ENCODE assay signal across 11 cellular contexts in the genomic region with DNA sequence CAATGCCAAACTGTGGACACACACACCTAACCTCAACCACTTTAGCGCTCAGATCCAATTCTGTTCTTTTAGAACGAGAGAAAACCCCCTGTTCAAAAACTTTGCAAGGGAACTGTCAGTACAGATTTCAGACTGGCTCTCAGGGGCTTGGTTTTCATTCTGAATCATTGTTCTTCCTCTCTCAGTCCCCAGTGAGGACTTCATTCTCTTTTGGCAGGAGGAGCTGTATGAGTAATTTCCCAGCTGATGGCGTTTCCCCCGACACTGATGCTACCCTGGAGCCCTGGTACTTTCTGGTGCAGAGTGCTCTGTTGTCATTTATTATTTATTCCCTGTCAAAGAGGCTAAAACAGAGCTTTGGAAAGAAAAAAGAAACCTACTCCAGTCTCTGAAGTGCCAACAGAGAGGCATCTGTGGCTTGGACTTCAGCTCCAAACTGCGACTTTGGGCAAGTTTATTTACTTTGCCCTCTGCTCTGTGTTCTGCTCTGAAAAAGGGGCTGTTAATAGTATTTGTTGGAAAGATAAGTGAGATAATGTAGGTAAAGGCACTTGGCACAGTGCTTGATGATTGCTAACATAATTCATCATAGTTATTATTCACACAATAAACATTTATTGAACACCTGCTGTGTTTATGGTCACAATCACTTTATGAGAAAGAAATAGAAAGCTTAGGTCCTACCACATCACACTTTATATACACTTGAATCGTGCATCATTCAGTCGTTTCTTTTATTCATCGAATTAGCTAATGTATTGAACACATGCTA. TPM values are rescaled to one million over a fixed set of nuclear protein-coding genes. Genes with fewer than 3 reads are reported as not detected.
DNase-seq lines count a peak whose midpoint lies in the region; ATAC-seq and TF ChIP-seq lines count a peak whose summit lies in the region.
"Had no signal": no experiment of that assay in that cellular context is flagged by ENCODE, and none has a peak within 500 bp of the region (broad histone marks: within the 10 kb centered on the region; RNA-seq: fewer than 3 reads in every experiment).

No MANE protein-coding gene starts in this region.

- H3K27me3 ChIP-seq in GM06990 (replicated peaks; ENCODE audit: control insufficient read depth, insufficient read depth, low read length) (no peaks in the 10 kb centered on the region), adipocyte (replicated peaks; ENCODE audit: control insufficient read depth, insufficient read depth, low read length) (no peaks in the 10 kb centered on the region)

- no peaks in the 10 kb centered on the region; the same call in 1 of the 2 replicates for H3K4me1 Mint-ChIP-seq in WTC11

- POLR2A ChIA-PET in WTC11 (lab: Charles Lee) = no interaction called here

- no peaks in the 10 kb centered on the region for H3K27me3 Mint-ChIP-seq in WTC11 (ENCODE audit: low read depth)

- H3K36me3 Mint-ChIP-seq in WTC11 = peaks cover 63% of the 10 kb centered on the region

- no peak overlapping the region for H3K27ac Mint-ChIP-seq in WTC11

- H3K4me3 Mint-ChIP-seq in WTC11 = no peak overlapping the region

- H3K36me3 ChIP-seq in GM06990 (ENCODE audit: control insufficient read depth, insufficient read depth, low read length) (peaks cover 16% of the 10 kb centered on the region), adipocyte (ENCODE audit: control insufficient read depth, insufficient read depth, low read length, severe bottlenecking) (peaks cover 68% of the 10 kb centered on the region)

- H3K4me3 ChIP-seq in GM06990 (replicated peaks; ENCODE audit: low read depth, low read length) (no peak overlapping the region), adipocyte (ENCODE audit: low read length) (peak overlapping the region; percentile 14)

- H3K9me3 Mint-ChIP-seq in WTC11 = no peaks in the 10 kb centered on the region

- CTCF ChIA-PET in WTC11 (lab: Charles Lee) = interaction anchor here (0.6 to 1.0 kb wide), 2 partner anchors 34 to 496 kb away, joined by 3 read pairs; a partner anchor contains a TSS

- no peak for TF ChIP-seq CTCF in GM06990 (IDR thresholded peaks at IDR 0.05; ENCODE audit: insufficient read depth, low read length, poor library complexity, severe bottlenecking)
- no peak for TF ChIP-seq CTCF in WTC11 (IDR thresholded peaks at IDR 0.05)

- H3K4me1 ChIP-seq in adipocyte (ENCODE audit: control insufficient read depth, insufficient read depth, low read length) = peaks cover 27% of the 10 kb centered on the region

- H3K9ac ChIP-seq in adipocyte (ENCODE audit: low read length) = peak overlapping the region; percentile 45

- H3K9me3 ChIP-seq in adipocyte (ENCODE audit: control insufficient read depth, low read length) = no peaks in the 10 kb centered on the region

- ATAC-seq in GM21723 (IDR thresholded peaks at IDR 0.05; ENCODE audit: unreplicated experiment) (peak; percentile 75), WTC11 (no peak), HG02981 (IDR thresholded peaks at IDR 0.05; ENCODE audit: unreplicated experiment) (no peak)

- DNase-seq in GM06990 (ENCODE audit: extremely low read depth, insufficient read length) (peak; percentile 38), adipocyte (ENCODE audit: low read depth) (peak; percentile 59), medulla oblongata (ENCODE audit: extremely low spot score) (peak; percentile 69), WTC11 (ENCODE audit: low spot score) (no peak), DMS79 (lab: John Stamatoyannopoulos, UW) (no peak)
- no peak for DNase-seq in activated CD4-positive, alpha-beta T cell treated with anti-CD3 and anti-CD28 coated beads for 48 hours
- DNase-seq: activated CD4-positive, CD25-positive, alpha-beta regulatory T cell; effector CD4-positive, alpha-beta T cell; NCI-H524 had no signal

TF ChIP-seq in WTC11, 78 proteins besides CTCF, POLR2A, EP300 and RAD21:
- TF ChIP-seq, protein P1, sequence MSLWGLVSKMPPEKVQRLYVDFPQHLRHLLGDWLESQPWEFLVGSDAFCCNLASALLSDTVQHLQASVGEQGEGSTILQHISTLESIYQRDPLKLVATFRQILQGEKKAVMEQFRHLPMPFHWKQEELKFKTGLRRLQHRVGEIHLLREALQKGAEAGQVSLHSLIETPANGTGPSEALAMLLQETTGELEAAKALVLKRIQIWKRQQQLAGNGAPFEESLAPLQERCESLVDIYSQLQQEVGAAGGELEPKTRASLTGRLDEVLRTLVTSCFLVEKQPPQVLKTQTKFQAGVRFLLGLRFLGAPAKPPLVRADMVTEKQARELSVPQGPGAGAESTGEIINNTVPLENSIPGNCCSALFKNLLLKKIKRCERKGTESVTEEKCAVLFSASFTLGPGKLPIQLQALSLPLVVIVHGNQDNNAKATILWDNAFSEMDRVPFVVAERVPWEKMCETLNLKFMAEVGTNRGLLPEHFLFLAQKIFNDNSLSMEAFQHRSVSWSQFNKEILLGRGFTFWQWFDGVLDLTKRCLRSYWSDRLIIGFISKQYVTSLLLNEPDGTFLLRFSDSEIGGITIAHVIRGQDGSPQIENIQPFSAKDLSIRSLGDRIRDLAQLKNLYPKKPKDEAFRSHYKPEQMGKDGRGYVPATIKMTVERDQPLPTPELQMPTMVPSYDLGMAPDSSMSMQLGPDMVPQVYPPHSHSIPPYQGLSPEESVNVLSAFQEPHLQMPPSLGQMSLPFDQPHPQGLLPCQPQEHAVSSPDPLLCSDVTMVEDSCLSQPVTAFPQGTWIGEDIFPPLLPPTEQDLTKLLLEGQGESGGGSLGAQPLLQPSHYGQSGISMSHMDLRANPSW (CRISPR knock-in tag; conservative IDR thresholded peaks at IDR 0.05; ENCODE audit: low read depth) = no peak
- TF ChIP-seq ZNF671 (CRISPR knock-in tag; IDR thresholded peaks at IDR 0.05) (no peak), ATF1 (CRISPR knock-in tag; IDR thresholded peaks at IDR 0.05) (no peak), MXD4 (CRISPR knock-in tag; IDR thresholded peaks at IDR 0.05; ENCODE audit: borderline replicate concordance) (no peak), CREB1 (CRISPR knock-in tag; IDR thresholded peaks at IDR 0.05) (no peak), FOXP1 (CRISPR knock-in tag; IDR thresholded peaks at IDR 0.05; ENCODE audit: borderline replicate concordance) (no peak), HMGA2 (CRISPR knock-in tag; IDR thresholded peaks at IDR 0.05) (no peak)
- TF ChIP-seq, protein P2, sequence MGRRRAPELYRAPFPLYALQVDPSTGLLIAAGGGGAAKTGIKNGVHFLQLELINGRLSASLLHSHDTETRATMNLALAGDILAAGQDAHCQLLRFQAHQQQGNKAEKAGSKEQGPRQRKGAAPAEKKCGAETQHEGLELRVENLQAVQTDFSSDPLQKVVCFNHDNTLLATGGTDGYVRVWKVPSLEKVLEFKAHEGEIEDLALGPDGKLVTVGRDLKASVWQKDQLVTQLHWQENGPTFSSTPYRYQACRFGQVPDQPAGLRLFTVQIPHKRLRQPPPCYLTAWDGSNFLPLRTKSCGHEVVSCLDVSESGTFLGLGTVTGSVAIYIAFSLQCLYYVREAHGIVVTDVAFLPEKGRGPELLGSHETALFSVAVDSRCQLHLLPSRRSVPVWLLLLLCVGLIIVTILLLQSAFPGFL (CRISPR knock-in tag; IDR thresholded peaks at IDR 0.05; ENCODE audit: borderline replicate concordance) = no peak
- TF ChIP-seq, protein P3, sequence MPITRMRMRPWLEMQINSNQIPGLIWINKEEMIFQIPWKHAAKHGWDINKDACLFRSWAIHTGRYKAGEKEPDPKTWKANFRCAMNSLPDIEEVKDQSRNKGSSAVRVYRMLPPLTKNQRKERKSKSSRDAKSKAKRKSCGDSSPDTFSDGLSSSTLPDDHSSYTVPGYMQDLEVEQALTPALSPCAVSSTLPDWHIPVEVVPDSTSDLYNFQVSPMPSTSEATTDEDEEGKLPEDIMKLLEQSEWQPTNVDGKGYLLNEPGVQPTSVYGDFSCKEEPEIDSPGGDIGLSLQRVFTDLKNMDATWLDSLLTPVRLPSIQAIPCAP (CRISPR knock-in tag; IDR thresholded peaks at IDR 0.05) = no peak

RNA-seq across cellular contexts. Expression of a gene that starts 28.3 kb away (rescaled TPM):
- 147 to 195 TPM (median 147 TPM) in 3 replicates for total RNA-seq in WTC11 (2021)

RNA-seq across cellular contexts. Expression of a gene that starts 34.0 kb away (rescaled TPM):
- 47.9 to 58.5 TPM (median 58.3 TPM) in 3 replicates for total RNA-seq in WTC11 (2021)

Comparison
In these comparisons a context has a peak if more than half of its experiments do, and no peak if none do; other contexts are left out.
1. DNase-seq: peak in GM06990 (single experiment), adipocyte (single experiment) and medulla oblongata (single experiment); none in WTC11 (single experiment), activated CD4-positive, alpha-beta T cell treated with anti-CD3 and anti-CD28 coated beads for 48 hours (single experiment) and DMS79 (single experiment).